Comparison of ENCODE assay signal across 26 cellular contexts in genomic region chr10:129136074-129136473, GRCh38.
"Had no signal": no experiment of that assay in that cellular context is flagged by ENCODE, and none has a peak within 500 bp of the region (broad histone marks: within the 10 kb centered on the region; RNA-seq: fewer than 3 reads in every experiment).

No MANE protein-coding gene starts in this region.

- DNase-seq: activated CD4-positive, alpha-beta memory T cell treated with anti-CD3 and anti-CD28 coated beads, Interleukin-2, amount 10 ng/mL, durations not matched to agents 7 days and 5 days; activated CD4-positive, alpha-beta T cell treated with anti-CD3 and anti-CD28 coated beads for 1 hour; activated CD4-positive, alpha-beta T cell treated with anti-CD3 and anti-CD28 coated beads for 4 hours; activated CD4-positive, alpha-beta T cell treated with anti-CD3 and anti-CD28 coated beads, Interleukin-2, amount 10 ng/mL, durations not matched to agents 7 days and 5 days; activated CD4-positive, alpha-beta T cell treated with anti-CD3 and anti-CD28 coated beads, Interleukin-2, amount 50 U/mL, for 4 hours; activated effector memory CD4-positive, alpha-beta T cell treated with Interleukin-2 at 50 U/mL for 16 hours; activated gamma-delta T cell treated with Interleukin-2 at 50 U/mL for 16 hours; activated naive CD4-positive, alpha-beta T cell treated with Interleukin-2 at 50 U/mL for 16 hours; activated naive CD8-positive, alpha-beta T cell treated with anti-CD3 and anti-CD28 coated beads for 36 hours; activated naive CD8-positive, alpha-beta T cell treated with anti-CD3 and anti-CD28 coated beads, Interleukin-2, amount 50 U/mL, for 24 hours; activated T-cell treated with anti-CD3 and anti-CD28 coated beads, Interleukin-2, amount 50 U/mL, for 4 hours; adrenal gland; amygdala; aorta; body of pancreas; caudate nucleus; cortex of kidney; dermis blood vessel endothelial cell; effector CD8-positive, alpha-beta T cell; esophagus squamous epithelium; foreskin melanocyte; T-helper 2 cell had no signal

- H3K4me3 Mint-ChIP-seq: activated CD4-positive, alpha-beta memory T cell treated with anti-CD3 and anti-CD28 coated beads, Interleukin-2, amount 10 ng/mL, durations not matched to agents 7 days and 5 days; activated CD4-positive, alpha-beta T cell treated with anti-CD3 and anti-CD28 coated beads, Interleukin-2, amount 10 ng/mL, durations not matched to agents 7 days and 5 days; activated naive CD4-positive, alpha-beta T cell treated with anti-CD3 and anti-CD28 coated beads, Interleukin-2, amount 50 U/mL, for 24 hours; activated naive CD8-positive, alpha-beta T cell treated with anti-CD3 and anti-CD28 coated beads for 36 hours; activated naive CD8-positive, alpha-beta T cell treated with anti-CD3 and anti-CD28 coated beads, Interleukin-2, amount 50 U/mL, for 24 hours; activated T-cell treated with anti-CD3 and anti-CD28 coated beads, Interleukin-2, amount 50 U/mL, for 4 hours; activated T-helper 17 cell treated with anti-CD3 and anti-CD28 coated beads, Interleukin-2, amount 50 U/mL, for 72 hours had no signal

- H3K27me3 ChIP-seq: adrenal gland, body of pancreas, esophagus squamous epithelium had no signal

- H3K9me3 Mint-ChIP-seq: activated CD4-positive, alpha-beta memory T cell treated with anti-CD3 and anti-CD28 coated beads, Interleukin-2, amount 10 ng/mL, durations not matched to agents 7 days and 5 days; activated CD4-positive, alpha-beta T cell treated with anti-CD3 and anti-CD28 coated beads, Interleukin-2, amount 10 ng/mL, durations not matched to agents 7 days and 5 days; activated naive CD4-positive, alpha-beta T cell treated with anti-CD3 and anti-CD28 coated beads, Interleukin-2, amount 50 U/mL, for 24 hours; activated naive CD8-positive, alpha-beta T cell treated with anti-CD3 and anti-CD28 coated beads for 36 hours; activated naive CD8-positive, alpha-beta T cell treated with anti-CD3 and anti-CD28 coated beads, Interleukin-2, amount 50 U/mL, for 24 hours; activated T-cell treated with anti-CD3 and anti-CD28 coated beads, Interleukin-2, amount 50 U/mL, for 4 hours had no signal

- H3K9me3 ChIP-seq: adrenal gland, body of pancreas, esophagus squamous epithelium, gastroesophageal sphincter had no signal

- H3K4me3 ChIP-seq: adrenal gland, body of pancreas, esophagus squamous epithelium, gastroesophageal sphincter had no signal

- H3K27ac ChIP-seq: adrenal gland, body of pancreas, epithelial cell of prostate, esophagus squamous epithelium, gastroesophageal sphincter had no signal

- H3K4me1 Mint-ChIP-seq: activated CD4-positive, alpha-beta memory T cell treated with anti-CD3 and anti-CD28 coated beads, Interleukin-2, amount 10 ng/mL, durations not matched to agents 7 days and 5 days; activated T-helper 17 cell treated with anti-CD3 and anti-CD28 coated beads, Interleukin-2, amount 50 U/mL, for 72 hours had no signal

- H3K4me1 ChIP-seq: adrenal gland, esophagus squamous epithelium, gastroesophageal sphincter had no signal

- H3K27ac Mint-ChIP-seq: activated CD4-positive, alpha-beta memory T cell treated with anti-CD3 and anti-CD28 coated beads, Interleukin-2, amount 10 ng/mL, durations not matched to agents 7 days and 5 days; activated CD4-positive, alpha-beta T cell treated with anti-CD3 and anti-CD28 coated beads, Interleukin-2, amount 10 ng/mL, durations not matched to agents 7 days and 5 days; activated naive CD4-positive, alpha-beta T cell treated with anti-CD3 and anti-CD28 coated beads, Interleukin-2, amount 50 U/mL, for 24 hours; activated naive CD8-positive, alpha-beta T cell treated with anti-CD3 and anti-CD28 coated beads for 36 hours; activated naive CD8-positive, alpha-beta T cell treated with anti-CD3 and anti-CD28 coated beads, Interleukin-2, amount 50 U/mL, for 24 hours; activated T-helper 17 cell treated with anti-CD3 and anti-CD28 coated beads, Interleukin-2, amount 50 U/mL, for 72 hours had no signal

- H3K36me3 Mint-ChIP-seq: activated naive CD4-positive, alpha-beta T cell treated with anti-CD3 and anti-CD28 coated beads, Interleukin-2, amount 50 U/mL, for 24 hours; activated naive CD8-positive, alpha-beta T cell treated with anti-CD3 and anti-CD28 coated beads for 36 hours had no signal

- H3K36me3 ChIP-seq: adrenal gland, esophagus squamous epithelium, gastroesophageal sphincter had no signal

- H3K27me3 Mint-ChIP-seq: activated naive CD8-positive, alpha-beta T cell treated with anti-CD3 and anti-CD28 coated beads, Interleukin-2, amount 50 U/mL, for 24 hours had no signal

- ATAC-seq: activated naive CD8-positive, alpha-beta T cell treated with anti-CD3 and anti-CD28 coated beads, Interleukin-2, amount 50 U/mL, for 24 hours; activated T-cell treated with anti-CD3 and anti-CD28 coated beads, Interleukin-2, amount 50 U/mL, for 4 hours; activated T-helper 17 cell treated with anti-CD3 and anti-CD28 coated beads, Interleukin-2, amount 50 U/mL, for 72 hours; body of pancreas; gastroesophageal sphincter had no signal
